ENCODE assay signal across 2 cellular contexts in the genomic region with DNA sequence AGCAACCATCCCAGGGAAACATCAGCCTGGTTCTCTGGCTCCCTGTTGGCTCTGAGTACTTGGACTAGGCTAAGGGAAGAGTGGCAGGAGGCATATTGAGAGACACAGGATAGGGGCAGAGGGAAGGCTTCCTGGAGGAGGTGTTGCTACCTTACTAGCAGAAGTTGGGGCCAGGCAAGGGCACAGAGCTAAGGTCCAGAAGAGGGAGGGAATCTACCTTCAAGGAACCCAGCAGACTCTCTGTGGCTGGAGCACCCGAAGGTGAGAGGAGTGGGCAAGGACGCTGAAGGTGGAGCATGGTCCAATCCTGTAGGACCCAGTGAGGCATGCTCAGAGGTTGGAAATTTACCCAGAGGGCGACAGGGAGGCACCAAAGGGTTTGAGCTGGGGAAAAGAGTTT.
TF ChIP-seq lines count a peak whose summit lies in the region.

No MANE protein-coding gene starts in this region.

TF ChIP-seq in A549, 52 proteins besides CTCF, POLR2A, EP300 and RAD21:
- TF ChIP-seq, protein P1, sequence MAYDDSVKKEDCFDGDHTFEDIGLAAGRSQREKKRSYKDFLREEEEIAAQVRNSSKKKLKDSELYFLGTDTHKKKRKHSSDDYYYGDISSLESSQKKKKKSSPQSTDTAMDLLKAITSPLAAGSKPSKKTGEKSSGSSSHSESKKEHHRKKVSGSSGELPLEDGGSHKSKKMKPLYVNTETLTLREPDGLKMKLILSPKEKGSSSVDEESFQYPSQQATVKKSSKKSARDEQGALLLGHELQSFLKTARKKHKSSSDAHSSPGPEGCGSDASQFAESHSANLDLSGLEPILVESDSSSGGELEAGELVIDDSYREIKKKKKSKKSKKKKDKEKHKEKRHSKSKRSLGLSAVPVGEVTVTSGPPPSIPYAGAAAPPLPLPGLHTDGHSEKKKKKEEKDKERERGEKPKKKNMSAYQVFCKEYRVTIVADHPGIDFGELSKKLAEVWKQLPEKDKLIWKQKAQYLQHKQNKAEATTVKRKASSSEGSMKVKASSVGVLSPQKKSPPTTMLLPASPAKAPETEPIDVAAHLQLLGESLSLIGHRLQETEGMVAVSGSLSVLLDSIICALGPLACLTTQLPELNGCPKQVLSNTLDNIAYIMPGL (CRISPR knock-in tag; IDR thresholded peaks at IDR 0.05; ENCODE audit: borderline replicate concordance), result no peak
- TF ChIP-seq ZFP36 (IDR thresholded peaks at IDR 0.05; ENCODE audit: borderline replicate concordance, partially characterized antibody) (peak; percentile 48), EHF (CRISPR knock-in tag; IDR thresholded peaks at IDR 0.05) (no peak)

TF ChIP-seq in K562, 482 proteins besides CTCF, POLR2A, EP300 and RAD21 (continued from another document):
- peak; percentile 51 for TF ChIP-seq ZFP36 (IDR thresholded peaks at IDR 0.05; ENCODE audit: low read depth, low read length, partially characterized antibody)
